Comparison of ENCODE assay signal across 1 cellular context in genomic region chr11:70854891-70855556, GRCh38.
TF ChIP-seq lines count a peak whose summit lies in the region.

No MANE protein-coding gene starts in this region.

TF ChIP-seq in K562, 482 proteins besides CTCF, POLR2A, EP300 and RAD21 (continued from another document):
- no peak for TF ChIP-seq HOXB6 (CRISPR knock-in tag; IDR thresholded peaks at IDR 0.05; ENCODE audit: borderline replicate concordance)
